Comparison of ENCODE assay signal across 8 cellular contexts in the genomic region with DNA sequence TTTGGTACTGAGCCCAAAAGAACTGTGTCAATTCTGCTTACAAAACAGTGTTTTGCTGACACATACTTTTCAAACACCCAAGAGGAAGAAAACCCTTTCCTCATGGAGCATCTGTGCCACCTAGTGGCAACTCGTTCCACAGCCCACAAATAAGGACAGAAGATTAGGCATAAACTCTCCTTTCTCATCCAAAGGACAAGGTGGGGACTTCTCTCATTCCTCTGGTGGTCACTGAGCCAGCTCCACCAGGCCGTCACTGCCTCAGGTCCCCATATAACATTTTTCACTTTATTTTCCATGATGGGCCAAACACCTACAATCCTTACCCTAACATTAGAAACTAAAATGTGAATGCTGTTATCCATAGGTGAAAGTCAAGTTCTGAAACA.
DNase-seq lines count a peak whose midpoint lies in the region; ATAC-seq and TF ChIP-seq lines count a peak whose summit lies in the region.

No MANE protein-coding gene starts in this region.

- H4K20me1 ChIP-seq in OCI-LY7 (ENCODE audit: insufficient read depth, low read length): no peaks in the 10 kb centered on the region; the same call in 1 of the 2 replicates

- no peak overlapping the region for H3K4me2 ChIP-seq in OCI-LY7 (ENCODE audit: low read length)

- peaks cover 82% of the 10 kb centered on the region for H3K4me1 Mint-ChIP-seq in activated T-cell treated with anti-CD3 and anti-CD28 coated beads, Interleukin-2, amount 50 U/mL, for 24 hours (ENCODE audit: low read depth)
- peaks cover 26 to 39% (median 31%) of the 10 kb centered on the region in 3 donors for H3K4me1 Mint-ChIP-seq in naive B cell
- H3K4me1 Mint-ChIP-seq in stimulated activated memory B cell treated with anti-CD40 and anti-IgM and Interleukin-4, amounts not matched to agents 10 μg/mL and 1 μg/mL and 100 μg/mL, for 72 hours: peaks cover 45% of the 10 kb centered on the region

- H3K4me1 ChIP-seq in HUES64 (ENCODE audit: insufficient read depth, low read length) (peaks cover 13% of the 10 kb centered on the region; the same call in 1 of the 2 replicates), OCI-LY7 (ENCODE audit: insufficient read depth, low read length, poor library complexity, severe bottlenecking) (peaks cover 22% of the 10 kb centered on the region)

- DNase-seq in CMK (ENCODE audit: low read depth) (peak; percentile 25), OCI-LY7 (ENCODE audit: low spot score) (peak; percentile 74), fibroblast of gingiva (ENCODE audit: low read depth) (peak; percentile 80), naive B cell (peak; percentile 74)
- DNase-seq in activated T-cell treated with anti-CD3 and anti-CD28 coated beads, Interleukin-2, amount 50 U/mL, for 24 hours: peak; percentile 75

- no peak overlapping the region for H3K4me3 ChIP-seq in HUES64 (ENCODE audit: low read length)
- no peak overlapping the region for H3K4me3 ChIP-seq in OCI-LY7 (ENCODE audit: low read depth, low read length, poor library complexity, severe bottlenecking)

- peak; percentile 14 to 32 for ATAC-seq in naive B cell (ENCODE audit: low read depth in 2 of 2)
- peak; percentile 44 for ATAC-seq in stimulated activated memory B cell treated with anti-CD40 and anti-IgM and Interleukin-4, amounts not matched to agents 10 μg/mL and 1 μg/mL and 100 μg/mL, for 72 hours
- no peak for ATAC-seq in HG03108 (IDR thresholded peaks at IDR 0.05; ENCODE audit: unreplicated experiment)

- WGBS in HUES64: 28% methylated on average over 2 of the region's 2 CpGs

- no peak overlapping the region for H3K4me3 Mint-ChIP-seq in activated T-cell treated with anti-CD3 and anti-CD28 coated beads, Interleukin-2, amount 50 U/mL, for 24 hours
- no peak overlapping the region for H3K4me3 Mint-ChIP-seq in naive B cell
- no peak overlapping the region for H3K4me3 Mint-ChIP-seq in stimulated activated memory B cell treated with anti-CD40 and anti-IgM and Interleukin-4, amounts not matched to agents 10 μg/mL and 1 μg/mL and 100 μg/mL, for 72 hours

- H3K36me3 ChIP-seq in HUES64 (ENCODE audit: insufficient read depth, low read length): peaks cover 50% of the 10 kb centered on the region
- H3K36me3 ChIP-seq in OCI-LY7 (ENCODE audit: insufficient read depth, low read length): peaks cover 43% of the 10 kb centered on the region

- H3K9me3 ChIP-seq in HUES64 (ENCODE audit: insufficient read depth, low read depth, low read length) (no peaks in the 10 kb centered on the region), OCI-LY7 (ENCODE audit: low read length) (no peaks in the 10 kb centered on the region)

- peak; percentile 98 for TF ChIP-seq CTCF in OCI-LY7 (conservative IDR thresholded peaks at IDR 0.05; ENCODE audit: low read length)

- no peaks in the 10 kb centered on the region for H3K27me3 ChIP-seq in HUES64 (ENCODE audit: insufficient read depth, low read length)

- CTCF ChIA-PET in OCI-LY7 (lab: Charles Lee; ENCODE audit: unreplicated experiment): interaction anchor here (2.2 kb wide), 1 partner anchor 11 kb away, joined by 11 read pairs; no protein-coding TSS in a partner anchor

- H3K9me2 ChIP-seq in OCI-LY7 (ENCODE audit: insufficient read depth, low read length): no peaks in the 10 kb centered on the region

- intact Hi-C loops in OCI-LY7 (cut with micrococcal nuclease; ENCODE audit: unreplicated experiment): loop anchor here (1.0 to 2.0 kb wide), 3 partner anchors 26 to 210 kb away; no protein-coding TSS in a partner anchor

- POLR2A ChIA-PET in OCI-LY7 (lab: Charles Lee): interaction anchor here (2.2 kb wide), 1 partner anchor 10 kb away, joined by 9 read pairs; no protein-coding TSS in a partner anchor

- BruUV-seq in OCI-LY7 (replicated peaks; lab: Mats Ljungman, UMichigan): no TSS peak

- H3K27ac ChIP-seq in HUES64 (ENCODE audit: low read depth, low read length) (peak overlapping the region; percentile 24; the same call in 1 of the 2 replicates), OCI-LY7 (ENCODE audit: low read depth, low read length, poor library complexity, severe bottlenecking) (no peak overlapping the region)

- no peaks in the 10 kb centered on the region for H3K9me3 Mint-ChIP-seq in activated T-cell treated with anti-CD3 and anti-CD28 coated beads, Interleukin-2, amount 50 U/mL, for 24 hours
- H3K9me3 Mint-ChIP-seq in naive B cell: no peaks in the 10 kb centered on the region
- no peaks in the 10 kb centered on the region for H3K9me3 Mint-ChIP-seq in stimulated activated memory B cell treated with anti-CD40 and anti-IgM and Interleukin-4, amounts not matched to agents 10 μg/mL and 1 μg/mL and 100 μg/mL, for 72 hours

- H3K27ac Mint-ChIP-seq in activated T-cell treated with anti-CD3 and anti-CD28 coated beads, Interleukin-2, amount 50 U/mL, for 24 hours: peak overlapping the region; percentile 0
- H3K27ac Mint-ChIP-seq in naive B cell: peak overlapping the region in 1 of 6 donors; percentile 51
- H3K27ac Mint-ChIP-seq in stimulated activated memory B cell treated with anti-CD40 and anti-IgM and Interleukin-4, amounts not matched to agents 10 μg/mL and 1 μg/mL and 100 μg/mL, for 72 hours: no peak overlapping the region

- H3K9ac ChIP-seq in HUES64 (ENCODE audit: low read depth, low read length): no peak overlapping the region

- H2AFZ ChIP-seq in OCI-LY7 (ENCODE audit: low read length): no peak overlapping the region

- H3K79me2 ChIP-seq in OCI-LY7 (ENCODE audit: insufficient read depth, low read depth, low read length): no peaks in the 10 kb centered on the region

- H3K27me3 Mint-ChIP-seq in activated T-cell treated with anti-CD3 and anti-CD28 coated beads, Interleukin-2, amount 50 U/mL, for 24 hours: no peaks in the 10 kb centered on the region
- H3K27me3 Mint-ChIP-seq in naive B cell: no peaks in the 10 kb centered on the region
- no peaks in the 10 kb centered on the region for H3K27me3 Mint-ChIP-seq in stimulated activated memory B cell treated with anti-CD40 and anti-IgM and Interleukin-4, amounts not matched to agents 10 μg/mL and 1 μg/mL and 100 μg/mL, for 72 hours

- H3K36me3 Mint-ChIP-seq in activated T-cell treated with anti-CD3 and anti-CD28 coated beads, Interleukin-2, amount 50 U/mL, for 24 hours (ENCODE audit: low read depth): peaks cover 77% of the 10 kb centered on the region
- H3K36me3 Mint-ChIP-seq in naive B cell: peaks cover 8 to 14% of the 10 kb centered on the region in 2 donors
- H3K36me3 Mint-ChIP-seq in stimulated activated memory B cell treated with anti-CD40 and anti-IgM and Interleukin-4, amounts not matched to agents 10 μg/mL and 1 μg/mL and 100 μg/mL, for 72 hours: peaks cover 38% of the 10 kb centered on the region

Comparison
In these comparisons a context has a peak if more than half of its experiments do, and no peak if none do; other contexts are left out.
1. DNase-seq: peak in every context shown above with its lines; median percentile 80 in fibroblast of gingiva; 75 in activated T-cell treated with anti-CD3 and anti-CD28 coated beads, Interleukin-2, amount 50 U/mL, for 24 hours; 74 in OCI-LY7; 74 in naive B cell; 25 in CMK.